ENCODE assay signal across 26 cellular contexts in genomic region chr4:46441116-46441859, GRCh38. TPM values are rescaled to one million over a fixed set of nuclear protein-coding genes. Genes with fewer than 3 reads are reported as not detected.
DNase-seq lines count a peak whose midpoint lies in the region; ATAC-seq and TF ChIP-seq lines count a peak whose summit lies in the region.
"Had no signal": no experiment of that assay in that cellular context is flagged by ENCODE, and none has a peak within 500 bp of the region (broad histone marks: within the 10 kb centered on the region; RNA-seq: fewer than 3 reads in every experiment).

No MANE protein-coding gene starts in this region.

- no peak overlapping the region for H3K14ac ChIP-seq in mesenchymal stem cell (ENCODE audit: low read length in 2 of 2)

- H3K4ac ChIP-seq in mesenchymal stem cell (ENCODE audit: low read depth in 1 of 2, low read length in 2 of 2), result no peak overlapping the region

- H3K9me3 Mint-ChIP-seq in MCF 10A (ENCODE audit: unreplicated experiment), result no peaks in the 10 kb centered on the region

- no peak overlapping the region for H3K4me3 Mint-ChIP-seq in MCF 10A (ENCODE audit: unreplicated experiment)

- peaks cover 25% of the 10 kb centered on the region for H3K4me1 Mint-ChIP-seq in MCF 10A (ENCODE audit: insufficient read depth, unreplicated experiment)

- peak; percentile 55 for DNase-seq in MCF 10A (ENCODE audit: unreplicated experiment)
- no peak for DNase-seq in breast epithelium (ENCODE audit: low spot score in 2 of 2)
- DNase-seq in astrocyte of the cerebellum (ENCODE audit: low read depth), result peak; percentile 4
- peak; percentile 4 to 87 for DNase-seq in fibroblast of lung (ENCODE audit: low read depth in 2 of 2)
- DNase-seq in mesenchymal stem cell, result peak; percentile 81
- DNase-seq in foreskin fibroblast, result no peak
- DNase-seq: 8988T, ACHN, Calu3, DMS153, DND-41, H7, MM.1S, NCI-H1048, NCI-H1417, NCI-H1694, NCI-H2029 treated with DMSO at 0.1 percent for 48 hours, NCI-H446 treated with DMSO at 0.1 percent for 48 hours, NCI-H526, SIG-M5 had no signal

- no peak overlapping the region for H3K27ac Mint-ChIP-seq in MCF 10A (ENCODE audit: low read depth, unreplicated experiment)

- H3K4me1 ChIP-seq in breast epithelium, result no peaks in the 10 kb centered on the region
- no peaks in the 10 kb centered on the region for H3K4me1 ChIP-seq in fibroblast of lung (ENCODE audit: control insufficient read depth, extremely low read depth, insufficient read depth, low read length)
- H3K4me1 ChIP-seq in mesenchymal stem cell (ENCODE audit: control insufficient read depth, insufficient read depth, low read depth, low read length), result no peaks in the 10 kb centered on the region

- POLR2A ChIA-PET in MCF 10A (lab: Yijun Ruan, JAX), result no interaction called here

- no peak overlapping the region for H4K8ac ChIP-seq in mesenchymal stem cell (ENCODE audit: low read length)

- no peak for TF ChIP-seq POLR2A in breast epithelium (IDR thresholded peaks at IDR 0.05)

- in situ Hi-C loops in astrocyte of the cerebellum (cut with HindIII; ENCODE audit: low sequenced_read_pairs), result no loop called here

- no peak overlapping the region for H2AK5ac ChIP-seq in mesenchymal stem cell (ENCODE audit: low read length, severe bottlenecking)

- no peaks in the 10 kb centered on the region for H3K79me1 ChIP-seq in mesenchymal stem cell (replicated peaks; ENCODE audit: low read length, poor library complexity, severe bottlenecking)

- WGBS in mesenchymal stem cell, result 56% methylated on average over 2 of the region's 2 CpGs

- H3K23ac ChIP-seq in mesenchymal stem cell (ENCODE audit: low read length in 2 of 2), result no peak overlapping the region

- H2AFZ ChIP-seq in fibroblast of lung (ENCODE audit: low read length) (no peak overlapping the region), mesenchymal stem cell (ENCODE audit: low read depth, low read length) (no peak overlapping the region)

- H2BK120ac ChIP-seq in mesenchymal stem cell (ENCODE audit: low read depth, low read length), result no peak overlapping the region

- H3K4me2 ChIP-seq in fibroblast of lung (ENCODE audit: extremely low read depth, insufficient read depth, low read length) (no peak overlapping the region), mesenchymal stem cell (ENCODE audit: low read length, poor library complexity, severe bottlenecking) (no peak overlapping the region)

- TF ChIP-seq CTCF in MCF 10A (IDR thresholded peaks at IDR 0.05; ENCODE audit: unreplicated experiment), result no peak
- TF ChIP-seq CTCF in breast epithelium (IDR thresholded peaks at IDR 0.05), result no peak
- no peak for TF ChIP-seq CTCF in astrocyte of the cerebellum (IDR thresholded peaks at IDR 0.05; ENCODE audit: low read depth, low read length, missing control alignments)
- no peak for TF ChIP-seq CTCF in fibroblast of lung (conservative IDR thresholded peaks at IDR 0.05 in 1 of 2, IDR thresholded peaks at IDR 0.05 in 1 of 2; ENCODE audit: low read depth in 1 of 2, low read length in 2 of 2)
- TF ChIP-seq CTCF in foreskin fibroblast (IDR thresholded peaks at IDR 0.05; ENCODE audit: low read depth, low read length), result no peak

- no peak overlapping the region for H2BK5ac ChIP-seq in mesenchymal stem cell (ENCODE audit: low read depth, low read length, poor library complexity, severe bottlenecking)

- peaks cover 0 to 7% of the 10 kb centered on the region in 2 donors for H3K9me3 ChIP-seq in breast epithelium
- no peaks in the 10 kb centered on the region for H3K9me3 ChIP-seq in fibroblast of lung (ENCODE audit: control insufficient read depth, insufficient read depth, low read depth, low read length)
- no peaks in the 10 kb centered on the region for H3K9me3 ChIP-seq in mesenchymal stem cell (ENCODE audit: control insufficient read depth, low read length)

- H3K4me3 ChIP-seq in breast epithelium (no peak overlapping the region), astrocyte of the cerebellum (ENCODE audit: low read depth, low read length) (no peak overlapping the region), fibroblast of lung (replicated peaks in 1 of 4; ENCODE audit: control extremely low read depth in 1 of 4, insufficient read depth in 1 of 4, low read depth in 3 of 4, low read length in 4 of 4) (no peak overlapping the region), mesenchymal stem cell (ENCODE audit: insufficient read depth in 1 of 2, low read depth in 1 of 2, low read length in 2 of 2) (no peak overlapping the region), foreskin fibroblast (ENCODE audit: low read depth in 1 of 2, low read length in 2 of 2) (no peak overlapping the region)
- H3K4me3 ChIP-seq: SK-N-MC had no signal

- intact Hi-C loops in MCF 10A (cut with micrococcal nuclease), result no loop called here
- intact Hi-C loops in breast epithelium (cut with DNase I; ENCODE audit: low total_unique reads), result no loop called here

- H4K20me1 ChIP-seq in fibroblast of lung (ENCODE audit: control insufficient read depth, extremely low read depth, insufficient read depth, low read length), result no peaks in the 10 kb centered on the region

- H3K27me3 ChIP-seq in breast epithelium (no peaks in the 10 kb centered on the region), fibroblast of lung (ENCODE audit: control insufficient read depth, insufficient read depth, low read length) (no peaks in the 10 kb centered on the region), mesenchymal stem cell (ENCODE audit: control insufficient read depth in 1 of 2, insufficient read depth in 1 of 2, low read length in 2 of 2) (no peaks in the 10 kb centered on the region)

- ATAC-seq in HG03565 (IDR thresholded peaks at IDR 0.05; ENCODE audit: unreplicated experiment) (no peak), HG02623 (IDR thresholded peaks at IDR 0.05; ENCODE audit: unreplicated experiment) (no peak)
- ATAC-seq: Panc1 had no signal

- H2BK12ac ChIP-seq in mesenchymal stem cell (ENCODE audit: low read length in 2 of 2), result no peak overlapping the region

- no peak overlapping the region for H2BK15ac ChIP-seq in mesenchymal stem cell (ENCODE audit: low read depth, poor library complexity, severe bottlenecking)

- H4K91ac ChIP-seq in mesenchymal stem cell (ENCODE audit: low read length), result no peak overlapping the region

- H3K36me3 ChIP-seq in breast epithelium (no peaks in the 10 kb centered on the region), fibroblast of lung (ENCODE audit: control insufficient read depth, insufficient read depth, low read length) (no peaks in the 10 kb centered on the region), mesenchymal stem cell (ENCODE audit: control insufficient read depth in 1 of 2, insufficient read depth in 2 of 2, low read depth in 1 of 2, low read length in 2 of 2) (no peaks in the 10 kb centered on the region)

- CTCF ChIA-PET in MCF 10A (lab: Yijun Ruan, JAX), result no interaction called here

- H3K18ac ChIP-seq in mesenchymal stem cell (ENCODE audit: low read depth in 1 of 2, low read length in 2 of 2), result no peak overlapping the region

- no peak overlapping the region for H3K27ac ChIP-seq in breast epithelium
- H3K27ac ChIP-seq in fibroblast of lung (ENCODE audit: insufficient read depth, low read length), result no peak overlapping the region
- H3K27ac ChIP-seq in mesenchymal stem cell (ENCODE audit: low read length, poor library complexity, severe bottlenecking), result no peak overlapping the region
- H3K27ac ChIP-seq: SK-N-MC had no signal

- H3K79me2 ChIP-seq in fibroblast of lung (ENCODE audit: control insufficient read depth, insufficient read depth, low read length), result no peaks in the 10 kb centered on the region

- H3K9ac ChIP-seq in fibroblast of lung (ENCODE audit: insufficient read depth, low read length) (no peak overlapping the region), mesenchymal stem cell (ENCODE audit: low read length) (no peak overlapping the region)

- no TSS peak for BruUV-seq in MCF 10A (replicated peaks; lab: Mats Ljungman, UMichigan)

- H3K36me3 Mint-ChIP-seq in MCF 10A (ENCODE audit: insufficient read depth, unreplicated experiment), result no peaks in the 10 kb centered on the region

- no peaks in the 10 kb centered on the region for H3K27me3 Mint-ChIP-seq in MCF 10A (ENCODE audit: insufficient read depth, unreplicated experiment)

RNA-seq across cellular contexts. Expression of gene GABRA2, which starts 51.4 kb away (rescaled TPM):
- 2.2 and 2.5 TPM in 2 replicates for total RNA-seq in MCF 10A (2022)
- total RNA-seq in breast epithelium, result 1 to 10 TPM in 1 of 3 donors, under 1 TPM in 2; under 0.01 to 1.4 (median 0.15) TPM
- not detected in 2 replicates for total RNA-seq in fibroblast of lung
- not detected in 2 replicates for polyA plus RNA-seq in fibroblast of lung
- not detected in 2 replicates for polyA plus RNA-seq in fibroblast of lung (2012)
- not detected in 2 replicates for polyA minus RNA-seq in fibroblast of lung (ENCODE audit: low replicate concordance)
- 21.3 TPM for polyA plus RNA-seq in mesenchymal stem cell (2013, experiment 1 of 2)
- 21.7 TPM for polyA plus RNA-seq in mesenchymal stem cell (2013, experiment 2 of 2)
- total RNA-seq: Calu3, LHCN-M2 had no signal
- polyA plus RNA-seq: BJ had no signal

Comparison
In these comparisons a context has a peak if more than half of its experiments do, and no peak if none do; other contexts are left out.
1. DNase-seq: peak in MCF 10A (single experiment), astrocyte of the cerebellum (single experiment), fibroblast of lung (2 of 2) and mesenchymal stem cell (single experiment); none in breast epithelium (0 of 2) and foreskin fibroblast (0 of 2).